22 cellular contexts compared by ENCODE assay signal in the genomic region with DNA sequence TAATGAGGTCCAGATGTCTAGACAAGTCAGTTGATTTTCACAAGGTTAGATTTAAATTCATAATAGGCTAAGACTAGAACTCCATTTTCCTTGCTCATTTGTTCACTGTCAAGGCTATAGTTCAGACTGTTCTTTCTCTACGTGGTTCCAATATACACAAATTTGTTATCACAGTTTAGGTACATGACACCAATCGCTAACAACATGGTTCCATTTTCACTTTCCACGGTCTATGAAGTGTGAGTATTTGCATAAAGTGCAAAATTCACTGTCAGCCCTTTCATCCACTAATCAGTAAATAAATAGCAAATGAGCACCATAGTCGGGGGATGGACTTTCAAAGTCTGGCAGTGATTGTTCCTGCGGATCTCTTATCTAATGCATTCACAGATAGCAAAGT.
"Had no signal": no experiment of that assay in that cellular context is flagged by ENCODE, and none has a peak within 500 bp of the region (broad histone marks: within the 10 kb centered on the region; RNA-seq: fewer than 3 reads in every experiment).

No MANE protein-coding gene starts in this region.

- H3K36me3 ChIP-seq: left ventricle myocardium inferior, ovary, right atrium auricular region, right lobe of liver, tibial nerve, upper lobe of left lung had no signal

- H3K4me1 Mint-ChIP-seq: naive thymus-derived CD4-positive, alpha-beta T cell; stimulated activated memory B cell treated with anti-CD40 and anti-IgM and Interleukin-4, amounts not matched to agents 10 μg/mL and 1 μg/mL and 100 μg/mL, for 72 hours; stimulated activated naive CD8-positive, alpha-beta T cell treated with anti-CD3 and anti-CD28 coated beads, Interleukin-15, amount 100 ng/mL, for 72 hours had no signal

- H3K27me3 Mint-ChIP-seq: naive thymus-derived CD4-positive, alpha-beta T cell; natural killer cell treated with Interleukin-12 subunit alpha and Interleukin-12 subunit beta and Interleukin-15 and Interleukin-18, amount 100 ng/mL, for 72 hours; progenitor cell of endocrine pancreas; stimulated activated memory B cell treated with anti-CD40 and anti-IgM and Interleukin-4, amounts not matched to agents 10 μg/mL and 1 μg/mL and 100 μg/mL, for 72 hours; stimulated activated naive CD8-positive, alpha-beta T cell treated with anti-CD3 and anti-CD28 coated beads, Interleukin-15, amount 100 ng/mL, for 72 hours had no signal

- H3K9me3 ChIP-seq: ovary, right atrium auricular region, right lobe of liver, tibial nerve, upper lobe of left lung had no signal

- H3K4me2 ChIP-seq: smooth muscle cell had no signal

- H3K4me3 ChIP-seq: left ventricle myocardium inferior, lung, mucosa of descending colon, ovary, right atrium auricular region, right lobe of liver, smooth muscle cell, tibial nerve, upper lobe of left lung had no signal

- ATAC-seq: mucosa of descending colon; naive thymus-derived CD4-positive, alpha-beta T cell; natural killer cell treated with Interleukin-12 subunit alpha and Interleukin-12 subunit beta and Interleukin-15 and Interleukin-18, amount 100 ng/mL, for 72 hours; right lobe of liver; stimulated activated memory B cell treated with anti-CD40 and anti-IgM and Interleukin-4, amounts not matched to agents 10 μg/mL and 1 μg/mL and 100 μg/mL, for 72 hours; stimulated activated naive CD8-positive, alpha-beta T cell treated with anti-CD3 and anti-CD28 coated beads, Interleukin-15, amount 100 ng/mL, for 72 hours had no signal

- H3K27ac ChIP-seq: left ventricle myocardium inferior, ovary, right atrium auricular region, right lobe of liver, tibial nerve, upper lobe of left lung had no signal

- DNase-seq: islet precursor cell; left ventricle myocardium inferior; midbrain; mucosa of descending colon; naive thymus-derived CD4-positive, alpha-beta T cell; ovary; right lobe of liver; stimulated activated CD4-positive, alpha-beta T cell treated with anti-CD3 and anti-CD28 coated beads, Interleukin-1b, Interleukin-23, amount 100 ng/mL, for 48 hours; stimulated activated CD4-positive, alpha-beta T cell treated with anti-CD3 and anti-CD28 coated beads, Interleukin-2, amount 100 ng/mL, for 48 hours; stimulated activated CD4-positive, alpha-beta T cell treated with anti-CD3 and anti-CD28 coated beads, Interleukin-4, amount 100 ng/mL, for 4 hours; stimulated activated CD8-positive, alpha-beta memory T cell treated with anti-CD3 and anti-CD28 coated beads, Interleukin-4, amount 100 ng/mL, for 48 hours; stimulated activated naive CD4-positive, alpha-beta T cell treated with Interleukin-2 at 50 U/mL for 16 hours; stimulated activated naive CD8-positive, alpha-beta T cell treated with anti-CD3 and anti-CD28 coated beads, Interleukin-15, amount 100 ng/mL, for 72 hours; substantia nigra; upper lobe of left lung had no signal

- H3K4me3 Mint-ChIP-seq: naive thymus-derived CD4-positive, alpha-beta T cell; natural killer cell treated with Interleukin-12 subunit alpha and Interleukin-12 subunit beta and Interleukin-15 and Interleukin-18, amount 100 ng/mL, for 72 hours; stimulated activated memory B cell treated with anti-CD40 and anti-IgM and Interleukin-4, amounts not matched to agents 10 μg/mL and 1 μg/mL and 100 μg/mL, for 72 hours; stimulated activated naive CD8-positive, alpha-beta T cell treated with anti-CD3 and anti-CD28 coated beads, Interleukin-15, amount 100 ng/mL, for 72 hours had no signal

- H3K4me1 ChIP-seq: left ventricle myocardium inferior, right atrium auricular region, right lobe of liver, tibial nerve, upper lobe of left lung had no signal

- H3K27ac Mint-ChIP-seq: naive thymus-derived CD4-positive, alpha-beta T cell; natural killer cell treated with Interleukin-12 subunit alpha and Interleukin-12 subunit beta and Interleukin-15 and Interleukin-18, amount 100 ng/mL, for 72 hours; progenitor cell of endocrine pancreas; stimulated activated memory B cell treated with anti-CD40 and anti-IgM and Interleukin-4, amounts not matched to agents 10 μg/mL and 1 μg/mL and 100 μg/mL, for 72 hours; stimulated activated naive CD8-positive, alpha-beta T cell treated with anti-CD3 and anti-CD28 coated beads, Interleukin-15, amount 100 ng/mL, for 72 hours had no signal

- H3K27me3 ChIP-seq: ovary, right atrium auricular region, right lobe of liver, tibial nerve, upper lobe of left lung had no signal

- H3K36me3 Mint-ChIP-seq: naive thymus-derived CD4-positive, alpha-beta T cell; stimulated activated memory B cell treated with anti-CD40 and anti-IgM and Interleukin-4, amounts not matched to agents 10 μg/mL and 1 μg/mL and 100 μg/mL, for 72 hours had no signal
